Comparison of ENCODE assay signal across 13 cellular contexts in genomic region chr14:102504951-102505600, GRCh38.
"Had no signal": no experiment of that assay in that cellular context is flagged by ENCODE, and none has a peak within 500 bp of the region (broad histone marks: within the 10 kb centered on the region; RNA-seq: fewer than 3 reads in every experiment).

No MANE protein-coding gene starts in this region.

- H3K4me1 ChIP-seq: neural progenitor cell had no signal

- H3K27ac ChIP-seq: lower lobe of right lung, neural progenitor cell, parathyroid adenoma, testis had no signal

- H3K27me3 ChIP-seq: esophagus squamous epithelium, neural progenitor cell, testis had no signal

- DNase-seq: activated CD4-positive, alpha-beta T cell treated with anti-CD3 and anti-CD28 coated beads, Interleukin-2, amount 50 U/mL, for 1 hour; activated CD4-positive, CD25-positive, alpha-beta regulatory T cell; activated naive CD4-positive, alpha-beta T cell treated with anti-CD3 and anti-CD28 coated beads for 36 hours; activated T-cell treated with anti-CD3 and anti-CD28 coated beads for 4 hours; esophagus squamous epithelium; foreskin fibroblast; lower lobe of right lung; stimulated activated naive CD8-positive, alpha-beta T cell treated with anti-CD3 and anti-CD28 coated beads, Interleukin-15, Interleukin-2, amounts not matched to agents 100 U/mL and 50 U/mL, for 24 hours; T-helper 17 cell; testis had no signal

- H3K9me3 ChIP-seq: esophagus squamous epithelium, lower lobe of right lung, testis had no signal

- H3K36me3 ChIP-seq: lower lobe of right lung, neural progenitor cell had no signal

- ATAC-seq: activated T-helper 17 cell treated with anti-CD3 and anti-CD28 coated beads, Interleukin-2, amount 50 U/mL, for 72 hours; lower lobe of right lung; stimulated activated naive CD8-positive, alpha-beta T cell treated with anti-CD3 and anti-CD28 coated beads, Interleukin-15, Interleukin-2, amounts not matched to agents 100 U/mL and 50 U/mL, for 24 hours; T-helper 17 cell had no signal

- H3K4me3 ChIP-seq: esophagus squamous epithelium, lower lobe of right lung, neural progenitor cell, testis had no signal
